In the genomic region with DNA sequence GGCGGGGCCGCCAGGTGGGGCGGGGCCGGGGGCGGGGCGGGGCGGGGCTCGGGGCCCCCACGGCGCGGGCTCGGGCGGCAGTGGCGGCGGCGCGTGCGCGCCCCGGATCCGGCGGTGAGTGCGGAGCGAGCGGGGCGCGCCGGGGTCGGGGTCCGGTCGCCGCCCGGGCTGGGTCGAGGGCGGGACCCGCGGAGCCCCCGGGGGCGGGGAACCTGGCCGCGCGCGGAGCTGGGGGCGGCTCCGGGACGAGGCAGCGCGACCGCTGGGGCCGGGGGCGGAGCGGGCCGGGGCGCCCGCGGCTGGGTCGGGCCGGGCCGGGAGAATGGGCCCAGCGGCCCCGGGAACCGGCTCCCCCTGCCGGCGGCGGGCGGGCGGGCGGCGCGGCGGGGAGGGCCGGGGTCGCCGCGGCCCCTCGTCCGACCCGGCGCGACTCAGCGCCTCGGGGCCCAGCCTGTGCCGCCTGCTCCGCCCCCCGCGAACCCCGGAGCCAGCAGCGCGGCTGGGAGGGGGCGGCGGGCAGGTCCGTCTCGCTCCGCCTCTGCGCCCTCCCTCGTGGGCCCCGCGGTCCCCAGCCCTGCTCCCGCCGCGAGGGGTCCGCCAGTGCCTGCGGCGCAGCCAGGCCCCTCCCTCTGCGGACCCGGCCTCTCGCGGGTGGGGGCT, we compare ENCODE assay signal across 8 cellular contexts. TPM values are rescaled to one million over a fixed set of nuclear protein-coding genes. Genes with fewer than 3 reads are reported as not detected.
A peak's percentile ranks its signal among the peaks of the same experiment; 100 is the strongest.
DNase-seq lines count a peak whose midpoint lies in the region; ATAC-seq and TF ChIP-seq lines count a peak whose summit lies in the region.

No MANE protein-coding gene starts in this region.

- no peak overlapping the region for H3K27ac ChIP-seq in CD8-positive, alpha-beta T cell (ENCODE audit: low read depth, low read length)
- H3K27ac ChIP-seq in mammary epithelial cell (ENCODE audit: insufficient read depth, low read depth, low read length): no peak overlapping the region

- no peaks in the 10 kb centered on the region for H4K20me1 ChIP-seq in mammary epithelial cell (ENCODE audit: insufficient read depth, low read length)

- peak overlapping the region; percentile 91 for H3K4me2 ChIP-seq in mammary epithelial cell (ENCODE audit: insufficient read depth, low read depth, low read length)

- peak in 1 of 7 experiments; percentile 24 for DNase-seq in CD8-positive, alpha-beta T cell
- DNase-seq in HuH-7 (ENCODE audit: low spot score): peak; percentile 77
- DNase-seq in mammary epithelial cell: no peak
- DNase-seq in nephron progenitor cell: peak; percentile 67
- no peak for DNase-seq in osteocyte (ENCODE audit: extremely low spot score, unreplicated experiment)
- DNase-seq in cerebellar cortex (ENCODE audit: low spot score): no peak
- no peak for DNase-seq in hepatic stellate cell (ENCODE audit: low spot score)
- DNase-seq in activated CD4-positive, alpha-beta T cell treated with anti-CD3 and anti-CD28 coated beads for 4 hours: no peak

- H3K9ac ChIP-seq in mammary epithelial cell (ENCODE audit: insufficient read depth, low read length): no peak overlapping the region

- H3K4me3 Mint-ChIP-seq in CD8-positive, alpha-beta T cell: no peak overlapping the region
- H3K4me3 Mint-ChIP-seq in nephron progenitor cell (no peak overlapping the region), osteocyte (ENCODE audit: unreplicated experiment) (no peak overlapping the region)

- intact Hi-C loops in CD8-positive, alpha-beta T cell (cut with DNase I, micrococcal nuclease): loop anchor here in 1 of 2 experiments (5.0 kb wide), 1 partner anchor 61 kb away; no protein-coding TSS in a partner anchor
- intact Hi-C loops in mammary epithelial cell (cut with micrococcal nuclease): no loop called here

- H3K4me1 ChIP-seq in CD8-positive, alpha-beta T cell (ENCODE audit: insufficient read depth, low read length): peaks cover 5% of the 10 kb centered on the region
- peaks cover 6% of the 10 kb centered on the region for H3K4me1 ChIP-seq in mammary epithelial cell (ENCODE audit: insufficient read depth, low read length)

- H3K36me3 ChIP-seq in CD8-positive, alpha-beta T cell (ENCODE audit: insufficient read depth, low read length): no peaks in the 10 kb centered on the region
- no peaks in the 10 kb centered on the region for H3K36me3 ChIP-seq in mammary epithelial cell (ENCODE audit: insufficient read depth, low read length)

- WGBS in mammary epithelial cell (ENCODE audit: low coverage, missing lambda C conversion rate): no CpG with 5 or more reads among the region's 108 CpGs

- no peak overlapping the region for H3K4me3 ChIP-seq in CD8-positive, alpha-beta T cell (ENCODE audit: low read depth, low read length)
- H3K4me3 ChIP-seq in mammary epithelial cell (replicated peaks in 1 of 3; ENCODE audit: insufficient read depth in 1 of 3, low read depth in 2 of 3, low read length in 3 of 3): peak overlapping the region in 2 of 3 experiments; percentile 25 to 38

- no peaks in the 10 kb centered on the region for H3K4me1 Mint-ChIP-seq in CD8-positive, alpha-beta T cell (ENCODE audit: low read depth)
- H3K4me1 Mint-ChIP-seq in nephron progenitor cell (peaks cover 31% of the 10 kb centered on the region), osteocyte (ENCODE audit: unreplicated experiment) (peaks cover 13% of the 10 kb centered on the region)

- peak overlapping the region; percentile 62 for H2AFZ ChIP-seq in mammary epithelial cell (ENCODE audit: low read depth, low read length)

- no TSS peak for BruUV-seq in mammary epithelial cell (replicated peaks; lab: Mats Ljungman, UMichigan)

- in situ Hi-C loops in mammary epithelial cell (cut with MboI; ENCODE audit: low sequenced_read_pairs in 2 of 2): no loop called here

- H3K27me3 ChIP-seq in CD8-positive, alpha-beta T cell (ENCODE audit: insufficient read depth, low read length): peaks cover 8% of the 10 kb centered on the region
- H3K27me3 ChIP-seq in mammary epithelial cell (ENCODE audit: insufficient read depth, low read length): no peaks in the 10 kb centered on the region

- no peaks in the 10 kb centered on the region for H3K9me3 ChIP-seq in CD8-positive, alpha-beta T cell (ENCODE audit: low read length)
- H3K9me3 ChIP-seq in mammary epithelial cell (replicated peaks; ENCODE audit: insufficient read depth, low read length): no peaks in the 10 kb centered on the region

- dilution Hi-C loops in mammary epithelial cell (cut with HindIII; ENCODE audit: low sequenced_read_pairs): no loop called here

- POLR2A ChIA-PET in CD8-positive, alpha-beta T cell (lab: Charles Lee): interaction anchor here (0.6 kb wide), 1 partner anchor 24 kb away, joined by 3 read pairs; no protein-coding TSS in a partner anchor

- CTCF ChIA-PET in CD8-positive, alpha-beta T cell (lab: Charles Lee): interaction anchor here (1.1 to 1.2 kb wide), 2 partner anchors 13 to 39 kb away, joined by 3 to 4 read pairs; no protein-coding TSS in a partner anchor
- CTCF ChIA-PET in mammary epithelial cell (lab: Charles Lee; ENCODE audit: low non-redundant PET): no interaction called here

- no peak overlapping the region for H3K27ac Mint-ChIP-seq in CD8-positive, alpha-beta T cell
- H3K27ac Mint-ChIP-seq in nephron progenitor cell (no peak overlapping the region), osteocyte (ENCODE audit: unreplicated experiment) (no peak overlapping the region)

- ATAC-seq in CD8-positive, alpha-beta T cell: peak; percentile 61

- H3K9me3 Mint-ChIP-seq in CD8-positive, alpha-beta T cell: no peaks in the 10 kb centered on the region
- no peaks in the 10 kb centered on the region for H3K9me3 Mint-ChIP-seq in nephron progenitor cell
- no peaks in the 10 kb centered on the region for H3K9me3 Mint-ChIP-seq in osteocyte (ENCODE audit: unreplicated experiment)

- H3K79me2 ChIP-seq in mammary epithelial cell (ENCODE audit: insufficient read depth, low read length): no peaks in the 10 kb centered on the region

- H3K36me3 Mint-ChIP-seq in CD8-positive, alpha-beta T cell: no peaks in the 10 kb centered on the region
- H3K36me3 Mint-ChIP-seq in nephron progenitor cell (ENCODE audit: low read depth) (no peaks in the 10 kb centered on the region), osteocyte (ENCODE audit: unreplicated experiment) (no peaks in the 10 kb centered on the region)

- no peak for TF ChIP-seq CTCF in CD8-positive, alpha-beta T cell (IDR thresholded peaks at IDR 0.05)
- TF ChIP-seq CTCF in mammary epithelial cell (conservative IDR thresholded peaks at IDR 0.05 in 1 of 2, IDR thresholded peaks at IDR 0.05 in 1 of 2; ENCODE audit: extremely low read depth in 1 of 2, insufficient read depth in 1 of 2, low read depth in 1 of 2, low read length in 2 of 2): no peak
- TF ChIP-seq CTCF in nephron progenitor cell (IDR thresholded peaks at IDR 0.05): no peak
- no peak for TF ChIP-seq CTCF in osteocyte (IDR thresholded peaks at IDR 0.05)

- H3K27me3 Mint-ChIP-seq in CD8-positive, alpha-beta T cell (ENCODE audit: low read depth): peaks cover 3% of the 10 kb centered on the region
- no peaks in the 10 kb centered on the region for H3K27me3 Mint-ChIP-seq in nephron progenitor cell (ENCODE audit: low read depth, poor library complexity)
- no peaks in the 10 kb centered on the region for H3K27me3 Mint-ChIP-seq in osteocyte (ENCODE audit: unreplicated experiment)

RNA-seq across cellular contexts. Expression of a gene that starts 3.1 kb away (rescaled TPM):
- total RNA-seq in CD8-positive, alpha-beta T cell: not detected
- total RNA-seq in mammary epithelial cell (1 to 10 TPM; 2.8 to 8.2 TPM), osteocyte (6.9 and 8.4 TPM in 2 replicates)
- 8.7 TPM for polyA plus RNA-seq in mammary epithelial cell
- polyA minus RNA-seq in mammary epithelial cell: 1.9 TPM

RNA-seq across cellular contexts. Expression of a gene that starts 21.4 kb away (rescaled TPM):
- 1 to 10 TPM; 4.7 TPM for total RNA-seq in CD8-positive, alpha-beta T cell
- total RNA-seq in mammary epithelial cell (10 to 100 TPM; 37.3 to 49.6 TPM), osteocyte (34.4 and 36.4 TPM in 2 replicates)
- polyA plus RNA-seq in mammary epithelial cell: 42.3 TPM
- 74.1 TPM for polyA minus RNA-seq in mammary epithelial cell

RNA-seq across cellular contexts. Expression of a gene that starts 46.5 kb away (rescaled TPM):
- under 1 TPM; 0.22 to 0.62 TPM for total RNA-seq in CD8-positive, alpha-beta T cell
- total RNA-seq in mammary epithelial cell: under 1 TPM; 0.35 to 0.50 TPM
- 0.33 TPM for polyA plus RNA-seq in mammary epithelial cell
- not detected for polyA minus RNA-seq in mammary epithelial cell
- 11.4 and 11.5 TPM in 2 replicates for total RNA-seq in osteocyte

Comparison
In these comparisons a context has a peak if more than half of its experiments do, and no peak if none do; other contexts are left out.
1. DNase-seq: peak in HuH-7 (single experiment) and nephron progenitor cell (single experiment); none in mammary epithelial cell (single experiment), osteocyte (single experiment), cerebellar cortex (single experiment), hepatic stellate cell (single experiment) and activated CD4-positive, alpha-beta T cell treated with anti-CD3 and anti-CD28 coated beads for 4 hours (0 of 2).